ENCODE assay signal across 8 cellular contexts in the genomic region with DNA sequence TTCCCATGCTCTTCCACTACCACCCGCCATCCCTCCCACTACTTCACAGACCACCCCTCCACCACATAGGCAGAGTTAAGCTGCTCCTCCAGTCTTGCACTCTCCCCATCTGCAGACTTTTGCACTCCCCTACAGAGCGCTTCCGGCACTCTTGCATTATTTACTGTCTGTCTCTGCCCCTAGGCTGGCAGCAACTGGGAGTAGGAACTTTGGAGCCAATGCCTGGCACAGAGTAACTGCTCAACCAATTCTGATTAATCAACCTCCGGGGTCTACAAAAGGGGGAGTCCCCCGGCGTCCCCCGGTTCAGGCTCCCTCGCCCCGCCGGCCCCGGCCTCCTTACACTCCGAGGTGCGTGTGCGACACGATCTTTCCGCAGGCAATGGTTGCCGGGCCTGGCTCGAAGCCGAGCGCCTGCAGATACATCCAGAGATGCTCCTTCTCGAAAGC. TPM values are rescaled to one million over a fixed set of nuclear protein-coding genes. Genes with fewer than 3 reads are reported as not detected.
DNase-seq lines count a peak whose midpoint lies in the region; ATAC-seq lines count a peak whose summit lies in the region.

No MANE protein-coding gene starts in this region.

- H3K9me3 ChIP-seq in esophagus (ENCODE audit: control insufficient read depth in 2 of 2, insufficient read depth in 1 of 2, low read depth in 1 of 2, low read length in 1 of 2), result no peaks in the 10 kb centered on the region

- no peaks in the 10 kb centered on the region for H3K27me3 ChIP-seq in esophagus (ENCODE audit: control insufficient read depth in 1 of 2, insufficient read depth in 2 of 2, low read length in 2 of 2)

- peak; percentile 25 for ATAC-seq in HG02610 (IDR thresholded peaks at IDR 0.05; ENCODE audit: unreplicated experiment)
- peak; percentile 37 for ATAC-seq in activated CD8-positive, alpha-beta memory T cell treated with anti-CD3 and anti-CD28 coated beads, Interleukin-2, amount 10 ng/mL, durations not matched to agents 7 days and 5 days
- peak; percentile 34 to 73 for ATAC-seq in natural killer cell treated with Interleukin-12 subunit alpha and Interleukin-12 subunit beta and Interleukin-15 and Interleukin-18, amount 100 ng/mL, for 72 hours

- H3K27ac Mint-ChIP-seq in activated CD8-positive, alpha-beta memory T cell treated with anti-CD3 and anti-CD28 coated beads, Interleukin-2, amount 10 ng/mL, durations not matched to agents 7 days and 5 days, result peak overlapping the region; percentile 97
- H3K27ac Mint-ChIP-seq in natural killer cell treated with Interleukin-12 subunit alpha and Interleukin-12 subunit beta and Interleukin-15 and Interleukin-18, amount 100 ng/mL, for 72 hours, result peak overlapping the region; percentile 90 to 97

- no peaks in the 10 kb centered on the region for H3K27me3 Mint-ChIP-seq in activated CD8-positive, alpha-beta memory T cell treated with anti-CD3 and anti-CD28 coated beads, Interleukin-2, amount 10 ng/mL, durations not matched to agents 7 days and 5 days
- H3K27me3 Mint-ChIP-seq in natural killer cell treated with Interleukin-12 subunit alpha and Interleukin-12 subunit beta and Interleukin-15 and Interleukin-18, amount 100 ng/mL, for 72 hours, result no peaks in the 10 kb centered on the region

- peak overlapping the region; percentile 85 for H3K4me3 Mint-ChIP-seq in activated CD8-positive, alpha-beta memory T cell treated with anti-CD3 and anti-CD28 coated beads, Interleukin-2, amount 10 ng/mL, durations not matched to agents 7 days and 5 days
- peak overlapping the region; percentile 96 for H3K4me3 Mint-ChIP-seq in natural killer cell treated with Interleukin-12 subunit alpha and Interleukin-12 subunit beta and Interleukin-15 and Interleukin-18, amount 100 ng/mL, for 72 hours

- H3K4me1 ChIP-seq in esophagus (ENCODE audit: control insufficient read depth in 2 of 2, insufficient read depth in 2 of 2, low read length in 1 of 2), result peaks cover 0 to 3% of the 10 kb centered on the region in 2 donors

- H3K4me3 ChIP-seq in esophagus (ENCODE audit: low read depth in 1 of 2, low read length in 2 of 2), result peak overlapping the region; percentile 85 to 94

- H3K4me1 Mint-ChIP-seq in activated CD8-positive, alpha-beta memory T cell treated with anti-CD3 and anti-CD28 coated beads, Interleukin-2, amount 10 ng/mL, durations not matched to agents 7 days and 5 days, result peaks cover 38% of the 10 kb centered on the region
- peaks cover 17 to 19% of the 10 kb centered on the region in 2 donors for H3K4me1 Mint-ChIP-seq in natural killer cell treated with Interleukin-12 subunit alpha and Interleukin-12 subunit beta and Interleukin-15 and Interleukin-18, amount 100 ng/mL, for 72 hours (ENCODE audit: low read depth in 2 of 2)

- H3K9me3 Mint-ChIP-seq in activated CD8-positive, alpha-beta memory T cell treated with anti-CD3 and anti-CD28 coated beads, Interleukin-2, amount 10 ng/mL, durations not matched to agents 7 days and 5 days (ENCODE audit: low read depth), result no peaks in the 10 kb centered on the region
- no peaks in the 10 kb centered on the region for H3K9me3 Mint-ChIP-seq in natural killer cell treated with Interleukin-12 subunit alpha and Interleukin-12 subunit beta and Interleukin-15 and Interleukin-18, amount 100 ng/mL, for 72 hours

- H3K27ac ChIP-seq in esophagus (ENCODE audit: low read depth in 2 of 2, low read length in 1 of 2), result peak overlapping the region; percentile 56 to 81

- WGBS in esophagus, 2 donors, result 1 to 2% methylated on average over 21 of the region's 21 CpGs

- peaks cover 26% of the 10 kb centered on the region for H3K36me3 Mint-ChIP-seq in activated CD8-positive, alpha-beta memory T cell treated with anti-CD3 and anti-CD28 coated beads, Interleukin-2, amount 10 ng/mL, durations not matched to agents 7 days and 5 days
- peaks cover 6% of the 10 kb centered on the region for H3K36me3 Mint-ChIP-seq in natural killer cell treated with Interleukin-12 subunit alpha and Interleukin-12 subunit beta and Interleukin-15 and Interleukin-18, amount 100 ng/mL, for 72 hours

- CTCF ChIA-PET in activated CD8-positive, alpha-beta memory T cell treated with anti-CD3 and anti-CD28 coated beads, Interleukin-2, amount 10 ng/mL, durations not matched to agents 7 days and 5 days (lab: Charles Lee), result interaction anchor here (1.2 to 2.2 kb wide), 5 partner anchors 17 to 363 kb away, joined by 3 to 8 read pairs (median 4); no protein-coding TSS in a partner anchor

- peak; percentile 2 for DNase-seq in NCI-H1694 (lab: John Stamatoyannopoulos, UW)
- no peak for DNase-seq in NCI-H1694 treated with DMSO at 0.1 percent for 48 hours (lab: John Stamatoyannopoulos, UW)
- DNase-seq in NCI-H146 (lab: John Stamatoyannopoulos, UW), result peak; percentile 48
- DNase-seq in activated CD8-positive, alpha-beta memory T cell treated with anti-CD3 and anti-CD28 coated beads, Interleukin-2, amount 10 ng/mL, durations not matched to agents 7 days and 5 days, result peak; percentile 70
- DNase-seq in natural killer cell treated with Interleukin-12 subunit alpha and Interleukin-12 subunit beta and Interleukin-15 and Interleukin-18, amount 100 ng/mL, for 72 hours (ENCODE audit: low spot score), result peak; percentile 65
- DNase-seq in NCI-H1436 treated with DMSO at 0.1 percent for 48 hours (lab: John Stamatoyannopoulos, UW), result no peak

- no peaks in the 10 kb centered on the region for H3K36me3 ChIP-seq in esophagus (ENCODE audit: control insufficient read depth in 2 of 2, insufficient read depth in 2 of 2, low read length in 1 of 2)

RNA-seq across cellular contexts. Expression of a gene that starts 0.5 kb away (rescaled TPM):
- 10 to 100 TPM; 30.7 to 32.7 TPM for total RNA-seq in activated CD8-positive, alpha-beta memory T cell treated with anti-CD3 and anti-CD28 coated beads, Interleukin-2, amount 10 ng/mL, durations not matched to agents 7 days and 5 days
- polyA plus RNA-seq in esophagus, result 1 to 10 TPM; 2.7 TPM
- total RNA-seq in natural killer cell treated with Interleukin-12 subunit alpha and Interleukin-12 subunit beta and Interleukin-15 and Interleukin-18, amount 100 ng/mL, for 72 hours, result 10 to 100 TPM; 26.2 to 41.8 TPM

RNA-seq across cellular contexts. Expression of a gene that starts 25.1 kb away (rescaled TPM):
- 10 to 100 TPM; 48.3 to 53.2 TPM for total RNA-seq in activated CD8-positive, alpha-beta memory T cell treated with anti-CD3 and anti-CD28 coated beads, Interleukin-2, amount 10 ng/mL, durations not matched to agents 7 days and 5 days
- polyA plus RNA-seq in esophagus, result 10 to 100 TPM in 1 of 2 donors, 1 to 10 TPM in 1; 8.6 to 14.7 TPM
- total RNA-seq in natural killer cell treated with Interleukin-12 subunit alpha and Interleukin-12 subunit beta and Interleukin-15 and Interleukin-18, amount 100 ng/mL, for 72 hours, result 10 to 100 TPM; 57.2 to 88.0 TPM

RNA-seq across cellular contexts. Expression of a gene that starts 53.0 kb away (rescaled TPM):
- total RNA-seq in activated CD8-positive, alpha-beta memory T cell treated with anti-CD3 and anti-CD28 coated beads, Interleukin-2, amount 10 ng/mL, durations not matched to agents 7 days and 5 days, result 10 to 100 TPM; 43.5 to 49.7 TPM
- polyA plus RNA-seq in esophagus, result 10 to 100 TPM; 22.5 to 73.6 TPM
- 10 to 100 TPM; 39.5 to 77.1 TPM for total RNA-seq in natural killer cell treated with Interleukin-12 subunit alpha and Interleukin-12 subunit beta and Interleukin-15 and Interleukin-18, amount 100 ng/mL, for 72 hours

Comparison
In these comparisons a context has a peak if more than half of its experiments do, and no peak if none do; other contexts are left out.
1. DNase-seq: peak in NCI-H1694 (single experiment), NCI-H146 (single experiment), activated CD8-positive, alpha-beta memory T cell treated with anti-CD3 and anti-CD28 coated beads, Interleukin-2, amount 10 ng/mL, durations not matched to agents 7 days and 5 days (single experiment) and natural killer cell treated with Interleukin-12 subunit alpha and Interleukin-12 subunit beta and Interleukin-15 and Interleukin-18, amount 100 ng/mL, for 72 hours (single experiment); none in NCI-H1694 treated with DMSO at 0.1 percent for 48 hours (single experiment) and NCI-H1436 treated with DMSO at 0.1 percent for 48 hours (single experiment).
2. Peak in every context shown above with its lines, with median percentiles within 50 percentile points of each other: ATAC-seq.